24 cellular contexts compared by ENCODE assay signal in the genomic region with DNA sequence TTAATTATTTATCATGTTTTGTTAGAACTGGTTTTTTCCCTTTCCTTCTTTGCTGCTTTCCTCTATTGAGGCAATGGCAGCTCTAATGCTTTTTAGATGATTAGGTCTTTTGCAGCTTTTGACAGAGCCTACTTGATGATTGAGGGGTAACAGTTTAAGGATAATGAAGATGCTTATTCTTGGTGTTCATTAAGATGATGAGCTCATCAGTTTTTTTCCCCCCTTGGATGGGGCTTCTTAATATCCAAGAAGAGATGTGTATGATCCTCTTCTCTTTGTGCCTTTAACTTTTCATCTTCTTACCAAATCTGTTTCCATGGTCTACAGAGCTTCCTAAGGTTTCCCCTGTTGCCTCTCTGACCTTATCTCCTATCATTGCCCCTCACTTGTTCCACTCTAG.
"Had no signal": no experiment of that assay in that cellular context is flagged by ENCODE, and none has a peak within 500 bp of the region (broad histone marks: within the 10 kb centered on the region; RNA-seq: fewer than 3 reads in every experiment).

No MANE protein-coding gene starts in this region.

- H3K4me3 ChIP-seq: dorsolateral prefrontal cortex, hepatocyte, left ventricle myocardium inferior, lower lobe of right lung, sigmoid colon, skin epidermis, stomach, thoracic aorta, transverse colon had no signal

- H3K9ac ChIP-seq: parathyroid adenoma had no signal

- H3K9me3 Mint-ChIP-seq: memory B cell; natural killer cell treated with Interleukin-12 subunit alpha and Interleukin-12 subunit beta and Interleukin-15 and Interleukin-18, amount 100 ng/mL, for 72 hours had no signal

- H3K4me2 ChIP-seq: hepatocyte had no signal

- H3K27me3 ChIP-seq: dorsolateral prefrontal cortex, hepatocyte, sigmoid colon, stomach, transverse colon had no signal

- H3K4me1 ChIP-seq: parathyroid adenoma had no signal

- H3K27ac Mint-ChIP-seq: natural killer cell treated with Interleukin-12 subunit alpha and Interleukin-12 subunit beta and Interleukin-15 and Interleukin-18, amount 100 ng/mL, for 72 hours had no signal

- H3K27ac ChIP-seq: dorsolateral prefrontal cortex, hepatocyte, left ventricle myocardium inferior, lower lobe of right lung, parathyroid adenoma, sigmoid colon, skin epidermis, stomach, thoracic aorta, transverse colon had no signal

- H3K9me3 ChIP-seq: left ventricle myocardium inferior, lower lobe of right lung, sigmoid colon, stomach, thoracic aorta, transverse colon had no signal

- ATAC-seq: left cardiac atrium; lower lobe of right lung; natural killer cell treated with Interleukin-12 subunit alpha and Interleukin-12 subunit beta and Interleukin-15 and Interleukin-18, amount 100 ng/mL, for 72 hours had no signal

- H2AFZ ChIP-seq: hepatocyte, parathyroid adenoma had no signal

- H3K4me3 Mint-ChIP-seq: memory B cell; natural killer cell treated with Interleukin-12 subunit alpha and Interleukin-12 subunit beta and Interleukin-15 and Interleukin-18, amount 100 ng/mL, for 72 hours had no signal

- H3K27me3 Mint-ChIP-seq: memory B cell; natural killer cell treated with Interleukin-12 subunit alpha and Interleukin-12 subunit beta and Interleukin-15 and Interleukin-18, amount 100 ng/mL, for 72 hours had no signal

- DNase-seq: cortex of kidney; dorsolateral prefrontal cortex; effector CD8-positive, alpha-beta T cell; foreskin melanocyte; head of caudate nucleus; kidney; left cardiac atrium; left ventricle myocardium inferior; lower lobe of right lung; midbrain; occipital lobe; sigmoid colon; stimulated activated CD4-positive, alpha-beta T cell treated with anti-CD3 and anti-CD28 coated beads, Interleukin-2, amount 100 ng/mL, for 24 hours; stimulated activated CD4-positive, alpha-beta T cell treated with anti-CD3 and anti-CD28 coated beads, Interleukin-4, amount 100 ng/mL, for 4 hours; stimulated activated naive CD4-positive, alpha-beta T cell; stomach; substantia nigra; transverse colon had no signal

- FAIRE-seq: kidney had no signal

- H3K36me3 ChIP-seq: thoracic aorta had no signal
